In genomic region chr16:17757808-17758207, GRCh38 we compare ENCODE assay signal across 24 cellular contexts.
"Had no signal": no experiment of that assay in that cellular context is flagged by ENCODE, and none has a peak within 500 bp of the region (broad histone marks: within the 10 kb centered on the region; RNA-seq: fewer than 3 reads in every experiment).

No MANE protein-coding gene starts in this region.

- H3K27me3 ChIP-seq: esophagus muscularis mucosa, right atrium auricular region, stomach, thyroid gland, upper lobe of left lung, vagina had no signal

- ATAC-seq: activated CD4-positive, alpha-beta T cell treated with anti-CD3 and anti-CD28 coated beads for 36 hours; activated CD8-positive, alpha-beta memory T cell treated with anti-CD3 and anti-CD28 coated beads, Interleukin-2, amount 10 ng/mL, durations not matched to agents 7 days and 5 days; activated CD8-positive, alpha-beta T cell treated with anti-CD3 and anti-CD28 coated beads, Interleukin-2, amount 10 ng/mL, durations not matched to agents 7 days and 5 days; activated naive CD8-positive, alpha-beta T cell treated with anti-CD3 and anti-CD28 coated beads, Interleukin-2, amount 50 U/mL, for 24 hours; mucosa of descending colon; natural killer cell treated with Interleukin-12 subunit alpha and Interleukin-12 subunit beta and Interleukin-15 and Interleukin-18, amount 100 ng/mL, for 72 hours; stimulated activated naive B cell treated with anti-CD40 and anti-IgM and Interleukin-4, amounts not matched to agents 10 μg/mL and 1 μg/mL and 100 μg/mL, for 72 hours had no signal

- H3K4me3 ChIP-seq: esophagus muscularis mucosa, left ventricle myocardium inferior, lung, mucosa of descending colon, right atrium auricular region, stomach, thyroid gland, upper lobe of left lung, vagina had no signal

- H3K9me3 ChIP-seq: esophagus muscularis mucosa, mucosa of descending colon, right atrium auricular region, thyroid gland, upper lobe of left lung, vagina had no signal

- H3K27ac ChIP-seq: esophagus muscularis mucosa, left ventricle myocardium inferior, right atrium auricular region, stomach, thyroid gland, upper lobe of left lung, vagina had no signal

- DNase-seq: activated CD4-positive, alpha-beta T cell treated with anti-CD3 and anti-CD28 coated beads for 36 hours; activated CD4-positive, CD25-positive, alpha-beta regulatory T cell; activated CD8-positive, alpha-beta memory T cell treated with anti-CD3 and anti-CD28 coated beads, Interleukin-2, amount 10 ng/mL, durations not matched to agents 7 days and 5 days; activated CD8-positive, alpha-beta T cell treated with anti-CD3 and anti-CD28 coated beads, Interleukin-2, amount 10 ng/mL, durations not matched to agents 7 days and 5 days; activated naive CD8-positive, alpha-beta T cell treated with anti-CD3 and anti-CD28 coated beads, Interleukin-2, amount 50 U/mL, for 24 hours; activated T-cell treated with anti-CD3 and anti-CD28 coated beads, Interleukin-2, amount 50 U/mL, for 48 hours; amygdala; caudate nucleus; cortex of kidney; islet precursor cell; left ventricle myocardium inferior; mucosa of descending colon; stimulated activated CD4-positive, alpha-beta T cell treated with anti-CD3 and anti-CD28 coated beads, Interleukin-15, amount 100 ng/mL, for 24 hours; stimulated activated CD4-positive, alpha-beta T cell treated with anti-CD3 and anti-CD28 coated beads, Interleukin-2, amount 100 ng/mL, for 24 hours; stimulated activated naive B cell treated with anti-CD40 and anti-IgM and Interleukin-4, amounts not matched to agents 10 μg/mL and 1 μg/mL and 100 μg/mL, for 72 hours; stomach; T-helper 1 cell; thyroid gland; upper lobe of left lung had no signal

- H3K36me3 ChIP-seq: esophagus muscularis mucosa, left ventricle myocardium inferior, right atrium auricular region, stomach, thyroid gland, upper lobe of left lung, vagina had no signal

- H3K4me1 ChIP-seq: esophagus muscularis mucosa, left ventricle myocardium inferior, right atrium auricular region, stomach, thyroid gland, upper lobe of left lung had no signal
